In genomic region chr2:85355521-85355920, GRCh38 we compare ENCODE assay signal across 8 cellular contexts. TPM values are rescaled to one million over a fixed set of nuclear protein-coding genes. Genes with fewer than 3 reads are reported as not detected.
A peak's percentile ranks its signal among the peaks of the same experiment; 100 is the strongest.
DNase-seq lines count a peak whose midpoint lies in the region; ATAC-seq and TF ChIP-seq lines count a peak whose summit lies in the region.

No MANE protein-coding gene starts in this region.

- intact Hi-C loops in activated T-helper 1 cell treated with anti-CD3 and anti-CD28 coated beads, Interleukin-12 subunit alpha, Interleukin-12 subunit beta, Interleukin-2, Interleukin-4 antibody, amounts not matched to agents 30 ng/mL and 10 ng/mL and 1 ng/mL, durations not matched to agents 14 hours and 24 hours and 36 hours (cut with micrococcal nuclease), result loop anchor here (2.0 to 10.0 kb wide), 2 partner anchors 197 to 839 kb away; partner anchors contain the start of genes IMMT and MRPL35

- H3K27me3 ChIP-seq in SK-N-SH (ENCODE audit: insufficient read depth) (no peaks in the 10 kb centered on the region), iPS-18a (ENCODE audit: control insufficient read depth, insufficient read depth, low read length) (no peaks in the 10 kb centered on the region), subcutaneous abdominal adipose tissue (ENCODE audit: control insufficient read depth in 5 of 5, insufficient read depth in 4 of 5, low read length in 5 of 5) (no peaks in the 10 kb centered on the region)

- peaks cover 5 to 10% of the 10 kb centered on the region in 2 experiments; a peak in 2 of 4 replicates for H3K4me1 ChIP-seq in SK-N-SH (ENCODE audit: control insufficient read depth in 1 of 2, insufficient read depth in 2 of 2, low read depth in 1 of 2, low read length in 1 of 2)
- peaks cover 4% of the 10 kb centered on the region for H3K4me1 ChIP-seq in iPS-18a (ENCODE audit: control insufficient read depth, low read depth, low read length)
- peaks cover 5 to 76% (median 68%) of the 10 kb centered on the region in 5 donors for H3K4me1 ChIP-seq in subcutaneous abdominal adipose tissue (ENCODE audit: control insufficient read depth in 5 of 5, insufficient read depth in 5 of 5, low read length in 5 of 5)

- no peak overlapping the region for H3K27ac ChIP-seq in SK-N-SH (ENCODE audit: low read depth in 2 of 2, low read length in 1 of 2)
- no peak overlapping the region for H3K27ac ChIP-seq in iPS-18a (ENCODE audit: low read length)
- peak overlapping the region; percentile 96 for H3K27ac ChIP-seq in subcutaneous abdominal adipose tissue (ENCODE audit: low read depth, low read length)

- POLR2A ChIA-PET in SK-N-SH (lab: Yijun Ruan, JAX), result interaction anchor here (1.5 kb wide), 1 partner anchor 183 kb away, joined by 7 read pairs; the partner anchor contains the start of gene MAT2A

- peak overlapping the region; percentile 73 for H3K27ac Mint-ChIP-seq in activated T-helper 1 cell treated with anti-CD3 and anti-CD28 coated beads, Interleukin-12 subunit alpha, Interleukin-12 subunit beta, Interleukin-2, Interleukin-4 antibody, amounts not matched to agents 30 ng/mL and 10 ng/mL and 1 ng/mL, durations not matched to agents 14 hours and 24 hours and 36 hours

- ATAC-seq in SK-N-SH treated with all-trans-retinoic acid at 6 μM for 48 hours (no peak), GM19467 (IDR thresholded peaks at IDR 0.05; ENCODE audit: unreplicated experiment) (no peak), HG03280 (IDR thresholded peaks at IDR 0.05; ENCODE audit: unreplicated experiment) (no peak)

- CTCF ChIA-PET in SK-N-SH (lab: Yijun Ruan, JAX), result interaction anchor here (1.4 kb wide), 1 partner anchor 19 kb away, joined by 4 read pairs; no protein-coding TSS in a partner anchor

- H3K4me3 Mint-ChIP-seq in activated T-helper 1 cell treated with anti-CD3 and anti-CD28 coated beads, Interleukin-12 subunit alpha, Interleukin-12 subunit beta, Interleukin-2, Interleukin-4 antibody, amounts not matched to agents 30 ng/mL and 10 ng/mL and 1 ng/mL, durations not matched to agents 14 hours and 24 hours and 36 hours, result peak overlapping the region; percentile 100

- TF ChIP-seq CTCF in SK-N-SH (IDR thresholded peaks at IDR 0.05), result no peak

- H3K27me3 Mint-ChIP-seq in activated T-helper 1 cell treated with anti-CD3 and anti-CD28 coated beads, Interleukin-12 subunit alpha, Interleukin-12 subunit beta, Interleukin-2, Interleukin-4 antibody, amounts not matched to agents 30 ng/mL and 10 ng/mL and 1 ng/mL, durations not matched to agents 14 hours and 24 hours and 36 hours (ENCODE audit: insufficient read depth), result no peaks in the 10 kb centered on the region

- H3K36me3 ChIP-seq in SK-N-SH (replicated peaks in 1 of 2; ENCODE audit: control insufficient read depth in 1 of 2, insufficient read depth in 2 of 2, low read length in 1 of 2), result peaks cover 17 to 22% of the 10 kb centered on the region in 2 experiments
- H3K36me3 ChIP-seq in iPS-18a (ENCODE audit: control insufficient read depth, low read depth, low read length), result peaks cover 7% of the 10 kb centered on the region
- H3K36me3 ChIP-seq in subcutaneous abdominal adipose tissue (ENCODE audit: control insufficient read depth in 5 of 5, insufficient read depth in 5 of 5, low read length in 5 of 5), result peaks cover 0 to 25% (median 19%) of the 10 kb centered on the region in 5 donors

- H4K20me1 ChIP-seq in SK-N-SH (ENCODE audit: insufficient read depth), result no peaks in the 10 kb centered on the region

- 70% methylated on average over 3 of the region's 3 CpGs for WGBS in SK-N-SH (ENCODE audit: low lambda C conversion rate)

- H3K4me1 Mint-ChIP-seq in activated T-helper 1 cell treated with anti-CD3 and anti-CD28 coated beads, Interleukin-12 subunit alpha, Interleukin-12 subunit beta, Interleukin-2, Interleukin-4 antibody, amounts not matched to agents 30 ng/mL and 10 ng/mL and 1 ng/mL, durations not matched to agents 14 hours and 24 hours and 36 hours (ENCODE audit: low read depth), result peaks cover 44% of the 10 kb centered on the region

- no peaks in the 10 kb centered on the region for H3K9me3 Mint-ChIP-seq in activated T-helper 1 cell treated with anti-CD3 and anti-CD28 coated beads, Interleukin-12 subunit alpha, Interleukin-12 subunit beta, Interleukin-2, Interleukin-4 antibody, amounts not matched to agents 30 ng/mL and 10 ng/mL and 1 ng/mL, durations not matched to agents 14 hours and 24 hours and 36 hours

- TF ChIP-seq EP300 in SK-N-SH (IDR thresholded peaks at IDR 0.05; ENCODE audit: borderline replicate concordance in 1 of 2, low read depth in 1 of 2, low read length in 1 of 2), result no peak

- H3K4me2 ChIP-seq in SK-N-SH, result peak overlapping the region; percentile 82

- no peak for DNase-seq in SK-N-SH
- DNase-seq in activated T-helper 1 cell treated with anti-CD3 and anti-CD28 coated beads, Interleukin-12 subunit alpha, Interleukin-12 subunit beta, Interleukin-2, Interleukin-4 antibody, amounts not matched to agents 30 ng/mL and 10 ng/mL and 1 ng/mL, durations not matched to agents 14 hours and 24 hours and 36 hours (ENCODE audit: low spot score), result no peak
- no peak for DNase-seq in islet precursor cell

- H3K9me3 ChIP-seq in SK-N-SH (no peaks in the 10 kb centered on the region), iPS-18a (ENCODE audit: control insufficient read depth, low read depth, low read length) (no peaks in the 10 kb centered on the region), subcutaneous abdominal adipose tissue (ENCODE audit: control insufficient read depth in 5 of 5, low read length in 5 of 5) (no peaks in the 10 kb centered on the region)

- peaks cover 28% of the 10 kb centered on the region for H3K36me3 Mint-ChIP-seq in activated T-helper 1 cell treated with anti-CD3 and anti-CD28 coated beads, Interleukin-12 subunit alpha, Interleukin-12 subunit beta, Interleukin-2, Interleukin-4 antibody, amounts not matched to agents 30 ng/mL and 10 ng/mL and 1 ng/mL, durations not matched to agents 14 hours and 24 hours and 36 hours (ENCODE audit: low read depth)

- H3F3A ChIP-seq in SK-N-SH (replicated peaks; ENCODE audit: insufficient read depth), result no peaks in the 10 kb centered on the region

- TF ChIP-seq RAD21 in SK-N-SH (IDR thresholded peaks at IDR 0.05; ENCODE audit: low read length), result no peak

- peaks cover 63% of the 10 kb centered on the region for H3K79me2 ChIP-seq in SK-N-SH (ENCODE audit: insufficient read depth)

- peak overlapping the region; percentile 80 for H2AFZ ChIP-seq in SK-N-SH (ENCODE audit: low read depth)

- H3K4me3 ChIP-seq in SK-N-SH (ENCODE audit: low read depth in 2 of 2, low read length in 1 of 2), result peak overlapping the region; percentile 75 to 89
- peak overlapping the region; percentile 97 for H3K4me3 ChIP-seq in iPS-18a (ENCODE audit: low read length)
- peak overlapping the region; percentile 86 to 98 (median 91) for H3K4me3 ChIP-seq in subcutaneous abdominal adipose tissue (ENCODE audit: low read depth in 1 of 5, low read length in 5 of 5)

- H3K9me2 ChIP-seq in SK-N-SH, result no peaks in the 10 kb centered on the region

- H3K9ac ChIP-seq in SK-N-SH, result peak overlapping the region; percentile 89; the same call in 1 of the 2 replicates
- no peak overlapping the region for H3K9ac ChIP-seq in iPS-18a (ENCODE audit: low read length)
- peak overlapping the region in 4 of 5 donors; percentile 88 to 95 (median 94) for H3K9ac ChIP-seq in subcutaneous abdominal adipose tissue (ENCODE audit: low read length in 5 of 5)

TF ChIP-seq in SK-N-SH, 30 proteins besides CTCF, POLR2A, EP300 and RAD21:
- TF ChIP-seq RCOR1 (IDR thresholded peaks at IDR 0.05; ENCODE audit: low read length), result no peak
- TF ChIP-seq, protein P1, sequence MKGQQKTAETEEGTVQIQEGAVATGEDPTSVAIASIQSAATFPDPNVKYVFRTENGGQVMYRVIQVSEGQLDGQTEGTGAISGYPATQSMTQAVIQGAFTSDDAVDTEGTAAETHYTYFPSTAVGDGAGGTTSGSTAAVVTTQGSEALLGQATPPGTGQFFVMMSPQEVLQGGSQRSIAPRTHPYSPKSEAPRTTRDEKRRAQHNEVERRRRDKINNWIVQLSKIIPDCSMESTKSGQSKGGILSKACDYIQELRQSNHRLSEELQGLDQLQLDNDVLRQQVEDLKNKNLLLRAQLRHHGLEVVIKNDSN (IDR thresholded peaks at IDR 0.05; ENCODE audit: borderline replicate concordance, low read depth), result no peak

TF ChIP-seq in SK-N-SH treated with all-trans-retinoic acid at 6 μM for 48 hours, 23 proteins besides CTCF, POLR2A, EP300 and RAD21 (continues in another document):
- TF ChIP-seq ZC3H10 (CRISPR knock-in tag; IDR thresholded peaks at IDR 0.05) (no peak), ZNF8 (CRISPR knock-in tag; IDR thresholded peaks at IDR 0.05) (no peak), ISL1 (CRISPR knock-in tag; IDR thresholded peaks at IDR 0.05) (no peak), SNAI2 (CRISPR knock-in tag; IDR thresholded peaks at IDR 0.05) (no peak), ZNF565 (CRISPR knock-in tag; conservative IDR thresholded peaks at IDR 0.05; ENCODE audit: low read depth) (no peak), ESRRG (CRISPR knock-in tag; IDR thresholded peaks at IDR 0.05) (no peak)

RNA-seq across cellular contexts. Expression of gene ELMOD3, which starts 1.0 kb away (rescaled TPM):
- polyA plus RNA-seq in SK-N-SH (2012; rRNA removed), result 15.4 and 25.1 TPM in 2 replicates
- 7.7 and 9.2 TPM in 2 replicates for polyA plus RNA-seq in SK-N-SH (2012; cell fraction: cytosol; rRNA removed)
- polyA plus RNA-seq in SK-N-SH (2012; cell fraction: nucleus; rRNA removed), result 70.2 and 88.5 TPM in 2 replicates
- 13.8 and 15.9 TPM in 2 replicates for total RNA-seq in activated T-helper 1 cell treated with anti-CD3 and anti-CD28 coated beads, Interleukin-12 subunit alpha, Interleukin-12 subunit beta, Interleukin-2, Interleukin-4 antibody, amounts not matched to agents 30 ng/mL and 10 ng/mL and 1 ng/mL, durations not matched to agents 14 hours and 24 hours and 36 hours

RNA-seq across cellular contexts. Expression of gene RETSAT, which starts 1.2 kb away (rescaled TPM):
- polyA plus RNA-seq in SK-N-SH (2012; rRNA removed), result 28.0 and 37.7 TPM in 2 replicates
- 20.5 and 24.4 TPM in 2 replicates for polyA plus RNA-seq in SK-N-SH (2012; cell fraction: cytosol; rRNA removed)
- 33.4 and 58.1 TPM in 2 replicates for polyA plus RNA-seq in SK-N-SH (2012; cell fraction: nucleus; rRNA removed)
- total RNA-seq in activated T-helper 1 cell treated with anti-CD3 and anti-CD28 coated beads, Interleukin-12 subunit alpha, Interleukin-12 subunit beta, Interleukin-2, Interleukin-4 antibody, amounts not matched to agents 30 ng/mL and 10 ng/mL and 1 ng/mL, durations not matched to agents 14 hours and 24 hours and 36 hours, result 23.4 and 25.9 TPM in 2 replicates

RNA-seq across cellular contexts. Expression of gene TGOLN2, which starts 27.7 kb away (rescaled TPM):
- 138 and 140 TPM in 2 replicates for polyA plus RNA-seq in SK-N-SH (2012; rRNA removed)
- 107 and 114 TPM in 2 replicates for polyA plus RNA-seq in SK-N-SH (2012; cell fraction: cytosol; rRNA removed)
- 76.0 and 97.4 TPM in 2 replicates for polyA plus RNA-seq in SK-N-SH (2012; cell fraction: nucleus; rRNA removed)
- 102 and 104 TPM in 2 replicates for total RNA-seq in activated T-helper 1 cell treated with anti-CD3 and anti-CD28 coated beads, Interleukin-12 subunit alpha, Interleukin-12 subunit beta, Interleukin-2, Interleukin-4 antibody, amounts not matched to agents 30 ng/mL and 10 ng/mL and 1 ng/mL, durations not matched to agents 14 hours and 24 hours and 36 hours

RNA-seq across cellular contexts. Expression of gene CAPG, which starts 54.6 kb away (rescaled TPM):
- polyA plus RNA-seq in SK-N-SH (2012; rRNA removed), result 1.2 and 1.3 TPM in 2 replicates
- 0.94 and 1.5 TPM in 2 replicates for polyA plus RNA-seq in SK-N-SH (2012; cell fraction: cytosol; rRNA removed)
- polyA plus RNA-seq in SK-N-SH (2012; cell fraction: nucleus; rRNA removed), result 1.4 and 2.0 TPM in 2 replicates
- 35.5 and 38.2 TPM in 2 replicates for total RNA-seq in activated T-helper 1 cell treated with anti-CD3 and anti-CD28 coated beads, Interleukin-12 subunit alpha, Interleukin-12 subunit beta, Interleukin-2, Interleukin-4 antibody, amounts not matched to agents 30 ng/mL and 10 ng/mL and 1 ng/mL, durations not matched to agents 14 hours and 24 hours and 36 hours
